24 cellular contexts compared by ENCODE assay signal in genomic region chr6:142342986-142343385, GRCh38. TPM values are rescaled to one million over a fixed set of nuclear protein-coding genes. Genes with fewer than 3 reads are reported as not detected.
"Had no signal": no experiment of that assay in that cellular context is flagged by ENCODE, and none has a peak within 500 bp of the region (broad histone marks: within the 10 kb centered on the region; RNA-seq: fewer than 3 reads in every experiment).

No MANE protein-coding gene starts in this region.

- H3K9me3 ChIP-seq: SJSA1 had no signal

- H3K4me1 ChIP-seq: SJSA1 had no signal

- DNase-seq: activated CD4-positive, alpha-beta T cell treated with anti-CD3 and anti-CD28 coated beads, Interleukin-2, amount 10 ng/mL, durations not matched to agents 7 days and 5 days; activated CD4-positive, CD25-positive, alpha-beta regulatory T cell; activated CD8-positive, alpha-beta memory T cell treated with anti-CD3 and anti-CD28 coated beads, Interleukin-2, amount 50 U/mL, for 4 hours; activated CD8-positive, alpha-beta T cell treated with anti-CD3 and anti-CD28 coated beads for 36 hours; activated gamma-delta T cell treated with Interleukin-2 at 50 U/mL for 16 hours; activated naive CD4-positive, alpha-beta T cell treated with anti-CD3 and anti-CD28 coated beads, Interleukin-2, amount 10 ng/mL, durations not matched to agents 7 days and 5 days; activated naive CD8-positive, alpha-beta T cell treated with anti-CD3 and anti-CD28 coated beads for 36 hours; activated T-cell treated with anti-CD3 and anti-CD28 coated beads, Interleukin-2, amount 50 U/mL, for 72 hours; brain microvascular endothelial cell; KG1; MG63; MV-4-11; NCI-H1092 treated with DMSO at 0.1 percent for 48 hours; NCI-H1417 treated with DMSO at 0.1 percent for 48 hours; NCI-H1694; NCI-H2029 treated with DMSO at 0.1 percent for 48 hours; NCI-H510A treated with DMSO at 0.1 percent for 48 hours; SHP77; SW 1271; T-helper 9 cell had no signal

- H3K27ac ChIP-seq: brain microvascular endothelial cell, cardiac muscle cell, SJSA1 had no signal

- H3K4me3 ChIP-seq: cardiac muscle cell, MG63, SJSA1 had no signal

- H3K27me3 ChIP-seq: brain microvascular endothelial cell, cardiac muscle cell, MG63, SJSA1 had no signal

- ATAC-seq: activated CD8-positive, alpha-beta T cell treated with anti-CD3 and anti-CD28 coated beads for 36 hours; activated T-cell treated with anti-CD3 and anti-CD28 coated beads, Interleukin-2, amount 50 U/mL, for 72 hours; SK-N-SH treated with all-trans-retinoic acid at 6 μM for 48 hours had no signal

- H3K36me3 ChIP-seq: brain microvascular endothelial cell, cardiac muscle cell, MG63, SJSA1 had no signal

RNA-seq across cellular contexts. Expression of gene ADGRG6, which starts 41.2 kb away (rescaled TPM):
- total RNA-seq: T-helper 1 cell treated with Interleukin-12 subunit alpha and Interleukin-12 subunit beta and Interleukin-4 antibody, amounts not matched to agents 30 ng/mL and 1 ng/mL, for 36 hours had no signal
